ENCODE assay signal across 8 cellular contexts in genomic region chr1:21439345-21439720, GRCh38. TPM values are rescaled to one million over a fixed set of nuclear protein-coding genes. Genes with fewer than 3 reads are reported as not detected.
DNase-seq lines count a peak whose midpoint lies in the region; ATAC-seq, FAIRE-seq and TF ChIP-seq lines count a peak whose summit lies in the region.

No MANE protein-coding gene starts in this region.

- H3K9me3 ChIP-seq in ES-I3 (ENCODE audit: control insufficient read depth, insufficient read depth, low read length) (no peaks in the 10 kb centered on the region), SK-N-MC (ENCODE audit: low read depth, low read length) (no peaks in the 10 kb centered on the region), fibroblast of lung (ENCODE audit: control insufficient read depth, insufficient read depth, low read depth, low read length) (no peaks in the 10 kb centered on the region)

- H3K4me3 ChIP-seq in SK-N-MC (peak overlapping the region; percentile 87), fibroblast of lung (replicated peaks in 1 of 4; ENCODE audit: control extremely low read depth in 1 of 4, insufficient read depth in 1 of 4, low read depth in 3 of 4, low read length in 4 of 4) (peak overlapping the region; percentile 57 to 83 (median 62)), rectal smooth muscle tissue (ENCODE audit: low read length) (peak overlapping the region; percentile 69)

- ATAC-seq in GM19324 (IDR thresholded peaks at IDR 0.05; ENCODE audit: low FRiP score, unreplicated experiment) (no peak), HG03469 (IDR thresholded peaks at IDR 0.05; ENCODE audit: unreplicated experiment) (no peak)

- FAIRE-seq in urothelium cell line (lab: Jason Lieb, UNC) (no peak), H54 (lab: Jason Lieb, UNC) (no peak)

- H3K27me3 ChIP-seq in fibroblast of lung (ENCODE audit: control insufficient read depth, insufficient read depth, low read length) (no peaks in the 10 kb centered on the region), rectal smooth muscle tissue (ENCODE audit: control insufficient read depth, insufficient read depth, low read length) (no peaks in the 10 kb centered on the region)

- H3K79me2 ChIP-seq in fibroblast of lung (ENCODE audit: control insufficient read depth, insufficient read depth, low read length) = peaks cover 4% of the 10 kb centered on the region

- no peak for TF ChIP-seq CTCF in fibroblast of lung (conservative IDR thresholded peaks at IDR 0.05 in 1 of 2, IDR thresholded peaks at IDR 0.05 in 1 of 2; ENCODE audit: low read depth in 1 of 2, low read length in 2 of 2)

- H4K20me1 ChIP-seq in fibroblast of lung (ENCODE audit: control insufficient read depth, extremely low read depth, insufficient read depth, low read length) = no peaks in the 10 kb centered on the region

- H3K36me3 ChIP-seq in ES-I3 (ENCODE audit: insufficient read depth, low read length) (no peaks in the 10 kb centered on the region), SK-N-MC (ENCODE audit: insufficient read depth, low read length) (no peaks in the 10 kb centered on the region), fibroblast of lung (ENCODE audit: control insufficient read depth, insufficient read depth, low read length) (no peaks in the 10 kb centered on the region), rectal smooth muscle tissue (ENCODE audit: control insufficient read depth, insufficient read depth, low read length) (no peaks in the 10 kb centered on the region)

- no peaks in the 10 kb centered on the region for H3K4me1 ChIP-seq in ES-I3 (ENCODE audit: insufficient read depth, low read length)
- H3K4me1 ChIP-seq in fibroblast of lung (ENCODE audit: control insufficient read depth, extremely low read depth, insufficient read depth, low read length) = peaks cover 2% of the 10 kb centered on the region
- H3K4me1 ChIP-seq in rectal smooth muscle tissue (ENCODE audit: control insufficient read depth, insufficient read depth, low read length) = no peaks in the 10 kb centered on the region

- H3K4me2 ChIP-seq in fibroblast of lung (ENCODE audit: extremely low read depth, insufficient read depth, low read length) = peak overlapping the region; percentile 70

- TF ChIP-seq POLR2A in H54 (IDR thresholded peaks at IDR 0.05; ENCODE audit: low read depth, low read length) = no peak

- no peak overlapping the region for H2AFZ ChIP-seq in fibroblast of lung (ENCODE audit: low read length)

- DNase-seq in SK-N-MC (ENCODE audit: low read depth, low spot score) (no peak), fibroblast of lung (ENCODE audit: low read depth in 2 of 2) (no peak), urothelium cell line (ENCODE audit: low spot score) (no peak), H54 (ENCODE audit: insufficient read length, low spot score) (no peak)

- H3K9ac ChIP-seq in ES-I3 (ENCODE audit: low read depth, low read length) (peak overlapping the region; percentile 92), SK-N-MC (ENCODE audit: insufficient read length) (peak overlapping the region; percentile 84), fibroblast of lung (ENCODE audit: insufficient read depth, low read length) (no peak overlapping the region), rectal smooth muscle tissue (ENCODE audit: low read length) (no peak overlapping the region)

- H3K27ac ChIP-seq in SK-N-MC (0 out of 2 replicates have a peak overlapping the region, but pooled peaks have one; percentile 49), fibroblast of lung (ENCODE audit: insufficient read depth, low read length) (no peak overlapping the region), rectal smooth muscle tissue (ENCODE audit: low read depth, low read length) (no peak overlapping the region)

RNA-seq across cellular contexts. Expression of gene NBPF3, which starts 0.6 kb away (rescaled TPM):
- total RNA-seq in fibroblast of lung = 13.4 and 35.0 TPM in 2 replicates
- polyA plus RNA-seq in fibroblast of lung = 13.0 and 20.4 TPM in 2 replicates
- 12.8 and 18.6 TPM in 2 replicates for polyA plus RNA-seq in fibroblast of lung (2012)
- 22.9 and 27.9 TPM in 2 replicates for polyA minus RNA-seq in fibroblast of lung (ENCODE audit: low replicate concordance)

Comparison
In these comparisons a context has a peak if more than half of its experiments do, and no peak if none do; other contexts are left out.
1. H3K9ac ChIP-seq: peak in ES-I3 (single experiment) and SK-N-MC (single experiment); none in fibroblast of lung (single experiment) and rectal smooth muscle tissue (single experiment).
2. Peak in every context shown above with its lines, with median percentiles within 50 percentile points of each other: H3K4me3 ChIP-seq.